ENCODE assay signal across 23 cellular contexts in genomic region chr19:55032170-55032569, GRCh38. TPM values are rescaled to one million over a fixed set of nuclear protein-coding genes. Genes with fewer than 3 reads are reported as not detected.
DNase-seq lines count a peak whose midpoint lies in the region; ATAC-seq and TF ChIP-seq lines count a peak whose summit lies in the region.
"Had no signal": no experiment of that assay in that cellular context is flagged by ENCODE, and none has a peak within 500 bp of the region (broad histone marks: within the 10 kb centered on the region; RNA-seq: fewer than 3 reads in every experiment).

No MANE protein-coding gene starts in this region.

- intact Hi-C loops in posterior vena cava (cut with DNase I), result no loop called here

- ATAC-seq in HG02840 (IDR thresholded peaks at IDR 0.05; ENCODE audit: low FRiP score, unreplicated experiment), result no peak
- ATAC-seq: Panc1 had no signal

- peaks cover 6% of the 10 kb centered on the region for H3K36me3 ChIP-seq in iPS-15b (ENCODE audit: control insufficient read depth, insufficient read depth, low read length)

- TF ChIP-seq CTCF in LNCaP clone FGC (IDR thresholded peaks at IDR 0.05; ENCODE audit: control insufficient read depth, extremely low read depth, insufficient read depth), result no peak

- H3K4me1 ChIP-seq in iPS-15b (ENCODE audit: control insufficient read depth, insufficient read depth, low read length), result no peaks in the 10 kb centered on the region

- H3K9ac ChIP-seq in iPS-15b (ENCODE audit: low read depth, low read length), result peak overlapping the region; percentile 54
- H3K9ac ChIP-seq: BLaER1 treated with 17β-estradiol and CSF1 and Interleukin-3, amounts not matched to agents 10 nM and 100 nM had no signal

- H3K27me3 ChIP-seq in iPS-15b (ENCODE audit: control insufficient read depth, insufficient read depth, low read length), result no peaks in the 10 kb centered on the region
- H3K27me3 ChIP-seq: BLaER1 treated with 17β-estradiol and CSF1 and Interleukin-3, amounts not matched to agents 10 nM and 100 nM had no signal

- no peaks in the 10 kb centered on the region for H3K9me3 ChIP-seq in iPS-15b (ENCODE audit: control insufficient read depth, insufficient read depth, low read length)

- no peak overlapping the region for H3K4me3 ChIP-seq in LNCaP clone FGC (ENCODE audit: low read depth, low read length)
- H3K4me3 ChIP-seq in iPS-15b (ENCODE audit: low read depth, low read length), result no peak overlapping the region
- H3K4me3 ChIP-seq: BLaER1 treated with 17β-estradiol and CSF1 and Interleukin-3, amounts not matched to agents 10 nM and 100 nM; SK-N-MC had no signal

- DNase-seq in A172 (ENCODE audit: low spot score) (peak; percentile 40), LNCaP clone FGC (ENCODE audit: low read depth) (peak; percentile 11), posterior vena cava (ENCODE audit: low spot score) (peak; percentile 36), cerebellum (ENCODE audit: low spot score) (no peak), EL (no peak), NCI-H446 treated with DMSO at 0.1 percent for 48 hours (lab: John Stamatoyannopoulos, UW) (no peak)
- DNase-seq: AML-193; CD4-positive, alpha-beta memory T cell; COR-L47; DMS79; GF-D8; KBM-7; MM.1S; NCI-H2029; NCI-H69; SHP77 had no signal

RNA-seq across cellular contexts. Expression of gene GP6, which starts 5.9 kb away (rescaled TPM):
- total RNA-seq in A172 (2014; rRNA removed; shearing (Covaris generic)), result 0.07 and 0.48 TPM in 2 replicates
- total RNA-seq in posterior vena cava, result under 1 TPM in 1 of 2 donors, not detected in 1; 0.19 TPM
- total RNA-seq in cerebellum, result 0.27 TPM
- total RNA-seq: H4, LHCN-M2 had no signal

RNA-seq across cellular contexts. Expression of gene RDH13, which starts 30.8 kb away (rescaled TPM):
- total RNA-seq in A172 (2014; rRNA removed; shearing (Covaris generic)), result 10.0 and 11.2 TPM in 2 replicates
- total RNA-seq in posterior vena cava, result 1 to 10 TPM; 7.8 to 8.1 TPM
- 21.4 TPM for total RNA-seq in cerebellum

RNA-seq across cellular contexts. Expression of gene EPS8L1, which starts 43.5 kb away (rescaled TPM):
- total RNA-seq in A172 (2014; rRNA removed; shearing (Covaris generic)), result 4.0 and 9.8 TPM in 2 replicates
- total RNA-seq in posterior vena cava, result 1 to 10 TPM in 1 of 2 donors, under 1 TPM in 1; 0.38 to 2.1 TPM
- 2.1 TPM for total RNA-seq in cerebellum

Comparison
In these comparisons a context has a peak if more than half of its experiments do, and no peak if none do; other contexts are left out.
1. DNase-seq: peak in A172 (single experiment), LNCaP clone FGC (single experiment) and posterior vena cava (single experiment); none in cerebellum (single experiment), EL (single experiment) and NCI-H446 treated with DMSO at 0.1 percent for 48 hours (single experiment).